21 cellular contexts compared by ENCODE assay signal in the genomic region with DNA sequence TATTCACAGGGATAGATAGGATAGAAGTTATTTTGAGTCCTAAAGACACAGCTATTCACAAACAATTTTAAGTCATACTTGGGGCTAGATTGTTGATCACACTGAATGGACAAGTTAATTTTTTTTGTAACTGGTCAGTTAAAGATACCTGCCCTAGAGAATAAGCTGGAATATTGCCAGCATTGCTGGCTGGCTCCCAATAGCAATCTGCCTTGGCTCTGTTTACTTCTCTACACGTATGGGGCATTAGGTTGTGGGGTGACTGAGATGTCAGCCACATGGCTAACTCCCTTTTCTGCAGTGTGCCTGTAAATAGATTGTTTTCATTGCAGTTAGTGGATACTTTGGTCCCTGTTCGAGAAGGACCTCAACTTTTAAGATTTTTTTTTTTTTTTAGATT.
DNase-seq lines count a peak whose midpoint lies in the region; TF ChIP-seq lines count a peak whose summit lies in the region.
"Had no signal": no experiment of that assay in that cellular context is flagged by ENCODE, and none has a peak within 500 bp of the region (broad histone marks: within the 10 kb centered on the region; RNA-seq: fewer than 3 reads in every experiment).

No MANE protein-coding gene starts in this region.

- H3K4me3 ChIP-seq in neuronal stem cell (ENCODE audit: low read length in 2 of 2) = no peak overlapping the region
- H3K4me3 ChIP-seq: GM23338 had no signal

- H3K4me2 ChIP-seq in neuronal stem cell (ENCODE audit: insufficient read depth, low read length, poor library complexity, severe bottlenecking) = no peak overlapping the region
- H3K4me2 ChIP-seq: GM23338 had no signal

- H3K79me1 ChIP-seq in neuronal stem cell (ENCODE audit: low read depth, low read length) = no peaks in the 10 kb centered on the region

- H3K4me1 ChIP-seq in neuronal stem cell (ENCODE audit: control insufficient read depth in 2 of 2, insufficient read depth in 1 of 2, low read depth in 1 of 2, low read length in 2 of 2) = no peaks in the 10 kb centered on the region

- no peaks in the 10 kb centered on the region for H3K9me3 Mint-ChIP-seq in Calu3 (ENCODE audit: low read depth, unreplicated experiment)
- H3K9me3 Mint-ChIP-seq: GM23338; T-helper 1 cell treated with Interleukin-12 subunit alpha and Interleukin-12 subunit beta and Interleukin-4 antibody, amounts not matched to agents 30 μg/mL and 1 μg/mL, for 36 hours had no signal

- H3K36me3 ChIP-seq in neuronal stem cell (replicated peaks in 1 of 2; ENCODE audit: control insufficient read depth in 2 of 2, insufficient read depth in 2 of 2, low read length in 2 of 2) = no peaks in the 10 kb centered on the region

- H3K27me3 Mint-ChIP-seq in Calu3 (ENCODE audit: unreplicated experiment) = no peaks in the 10 kb centered on the region

- H3K14ac ChIP-seq in neuronal stem cell (ENCODE audit: low read length) = no peak overlapping the region

- peaks cover 45% of the 10 kb centered on the region for H3K4me1 Mint-ChIP-seq in Calu3 (ENCODE audit: low read depth, unreplicated experiment)

- H3K36me3 Mint-ChIP-seq in Calu3 (ENCODE audit: insufficient read depth, unreplicated experiment) = no peaks in the 10 kb centered on the region
- H3K36me3 Mint-ChIP-seq: CD8-positive, alpha-beta T cell had no signal

- H3K4ac ChIP-seq in neuronal stem cell (ENCODE audit: low read length) = no peak overlapping the region

- no peak overlapping the region for H4K91ac ChIP-seq in neuronal stem cell (ENCODE audit: low read depth, low read length, poor library complexity)

- no CpG with 5 or more reads among the region's 2 CpGs for WGBS in neuronal stem cell (ENCODE audit: extremely low coverage in 2 of 2, insufficient read length in 2 of 2, insufficient replicate concordance in 1 of 2), 2 donors

- no peak overlapping the region for H3K27ac ChIP-seq in neuronal stem cell (replicated peaks; ENCODE audit: low read length)
- H3K27ac ChIP-seq: HL-60 had no signal

- H2AFZ ChIP-seq in neuronal stem cell (ENCODE audit: low read length) = no peak overlapping the region
- H2AFZ ChIP-seq: GM23338 had no signal

- no peak overlapping the region for H3K9ac ChIP-seq in neuronal stem cell (ENCODE audit: low read depth, low read length, poor library complexity)

- no peak overlapping the region for H3K4me3 Mint-ChIP-seq in Calu3 (ENCODE audit: low read depth, unreplicated experiment)
- H3K4me3 Mint-ChIP-seq: CD8-positive, alpha-beta T cell; GM23338; T-helper 1 cell treated with Interleukin-12 subunit alpha and Interleukin-12 subunit beta and Interleukin-4 antibody, amounts not matched to agents 30 μg/mL and 1 μg/mL, for 36 hours had no signal

- BruUV-seq in Calu3 (replicated peaks; lab: Mats Ljungman, UMichigan) = no TSS peak

- H4K8ac ChIP-seq in neuronal stem cell (ENCODE audit: low read depth, low read length) = no peak overlapping the region

- H2BK12ac ChIP-seq in neuronal stem cell (ENCODE audit: low read length) = no peak overlapping the region

- intact Hi-C loops in Calu3 (cut with micrococcal nuclease; ENCODE audit: unreplicated experiment) = no loop called here

- H3K27me3 ChIP-seq in neuronal stem cell (ENCODE audit: control insufficient read depth in 3 of 3, insufficient read depth in 3 of 3, low read depth in 1 of 3, low read length in 3 of 3) = no peaks in the 10 kb centered on the region

- peak; percentile 11 for DNase-seq in DMS153 (lab: John Stamatoyannopoulos, UW)
- DNase-seq in DMS153 treated with DMSO at 0.1 percent for 48 hours (lab: John Stamatoyannopoulos, UW; ENCODE audit: unreplicated experiment) = no peak
- peak; percentile 24 for DNase-seq in Calu3
- DNase-seq in NCI-H748 treated with DMSO at 0.1 percent for 48 hours (lab: John Stamatoyannopoulos, UW) = peak; percentile 22
- peak; percentile 25 for DNase-seq in renal cortical epithelial cell (ENCODE audit: low read depth)
- no peak for DNase-seq in neuronal stem cell (ENCODE audit: low spot score)
- DNase-seq in midbrain (lab: John Stamatoyannopoulos, UW) = no peak
- DNase-seq: 8988T; C1 segment of cervical spinal cord; CD8-positive, alpha-beta T cell; GDM1; HCEC 1CT; KG1; NCI-H187 treated with DMSO at 0.1 percent for 48 hours; NCI-H2107; NCI-H510A; NCI-H82; Right ventricle myocardium superior had no signal

- no peak overlapping the region for H3K27ac Mint-ChIP-seq in Calu3 (ENCODE audit: unreplicated experiment)
- H3K27ac Mint-ChIP-seq: CD8-positive, alpha-beta T cell; GM23338; T-helper 1 cell treated with Interleukin-12 subunit alpha and Interleukin-12 subunit beta and Interleukin-4 antibody, amounts not matched to agents 30 μg/mL and 1 μg/mL, for 36 hours had no signal

- CTCF ChIA-PET in Calu3 (lab: Charles Lee) = no interaction called here

- H3K9me3 ChIP-seq in neuronal stem cell (replicated peaks in 1 of 2; ENCODE audit: control insufficient read depth in 2 of 2, insufficient read depth in 1 of 2, low read depth in 1 of 2, low read length in 2 of 2) = no peaks in the 10 kb centered on the region

- no peak overlapping the region for H3K18ac ChIP-seq in neuronal stem cell (ENCODE audit: low read length)

- no peak overlapping the region for H2BK5ac ChIP-seq in neuronal stem cell (ENCODE audit: low read length)

- no peak overlapping the region for H2BK15ac ChIP-seq in neuronal stem cell (ENCODE audit: low read length)

- no peak overlapping the region for H3K23ac ChIP-seq in neuronal stem cell (ENCODE audit: low read depth, low read length, poor library complexity)

- no peak overlapping the region for H2AK5ac ChIP-seq in neuronal stem cell (ENCODE audit: low read depth, low read length)

- TF ChIP-seq CTCF in Calu3 (IDR thresholded peaks at IDR 0.05; ENCODE audit: unreplicated experiment) = no peak

- no peak overlapping the region for H2BK120ac ChIP-seq in neuronal stem cell (ENCODE audit: low read depth, low read length)

Comparison
In these comparisons a context has a peak if more than half of its experiments do, and no peak if none do; other contexts are left out.
1. DNase-seq: peak in DMS153 (single experiment), Calu3 (single experiment), NCI-H748 treated with DMSO at 0.1 percent for 48 hours (single experiment) and renal cortical epithelial cell (single experiment); none in DMS153 treated with DMSO at 0.1 percent for 48 hours (single experiment), neuronal stem cell (single experiment) and midbrain (single experiment).